ENCODE assay signal across 8 cellular contexts in genomic region chr12:100741084-100741711, GRCh38. TPM values are rescaled to one million over a fixed set of nuclear protein-coding genes. Genes with fewer than 3 reads are reported as not detected.
DNase-seq lines count a peak whose midpoint lies in the region; ATAC-seq and TF ChIP-seq lines count a peak whose summit lies in the region.

No MANE protein-coding gene starts in this region.

- H4K20me1 ChIP-seq in KMS-11 (ENCODE audit: insufficient read depth), result no peaks in the 10 kb centered on the region

- no peak overlapping the region for H3K4me3 ChIP-seq in KMS-11 (IDR thresholded peaks at IDR 0.05; ENCODE audit: insufficient read depth, low read depth, low read length)
- H3K4me3 ChIP-seq in left lung, result no peak overlapping the region

- no peaks in the 10 kb centered on the region for H3K27me3 ChIP-seq in KMS-11 (ENCODE audit: insufficient read depth, low read depth)
- H3K27me3 ChIP-seq in left lung, result no peaks in the 10 kb centered on the region

- H3K4me3 Mint-ChIP-seq in naive thymus-derived CD8-positive, alpha-beta T cell, result no peak overlapping the region

- DNase-seq in NCI-H748 (lab: John Stamatoyannopoulos, UW; ENCODE audit: unreplicated experiment), result peak; percentile 39
- DNase-seq in NCI-H748 treated with DMSO at 0.1 percent for 48 hours (lab: John Stamatoyannopoulos, UW), result no peak
- peak; percentile 22 for DNase-seq in amniotic epithelial cell (ENCODE audit: low read depth)
- no peak for DNase-seq in left lung
- no peak for DNase-seq in SKM-1 treated with dmso at 0.1 percent for 144 hours (lab: John Stamatoyannopoulos, UW; ENCODE audit: unreplicated experiment)
- DNase-seq in activated gamma-delta T cell (lab: John Stamatoyannopoulos, UW), result no peak
- DNase-seq in naive thymus-derived CD8-positive, alpha-beta T cell, result no peak

- peaks cover 0 to 15% (median 5%) of the 10 kb centered on the region in 9 donors for H3K9me3 Mint-ChIP-seq in naive thymus-derived CD8-positive, alpha-beta T cell

- POLR2A ChIA-PET in naive thymus-derived CD8-positive, alpha-beta T cell (lab: Charles Lee), result no interaction called here

- no peak overlapping the region for H3K27ac ChIP-seq in KMS-11
- H3K27ac ChIP-seq in left lung, result no peak overlapping the region

- H3K9ac ChIP-seq in KMS-11, result no peak overlapping the region

- peak; percentile 65 for ATAC-seq in left lung
- no peak for ATAC-seq in naive thymus-derived CD8-positive, alpha-beta T cell

- no peaks in the 10 kb centered on the region for H3K4me1 Mint-ChIP-seq in naive thymus-derived CD8-positive, alpha-beta T cell

- peak; percentile 78 for TF ChIP-seq CTCF in KMS-11 (conservative IDR thresholded peaks at IDR 0.05; ENCODE audit: low read depth, low read length)
- peak; percentile 60 to 65 for TF ChIP-seq CTCF in left lung (IDR thresholded peaks at IDR 0.05)

- peaks cover 0 to 25% (median 5%) of the 10 kb centered on the region in 5 donors for H3K27me3 Mint-ChIP-seq in naive thymus-derived CD8-positive, alpha-beta T cell

- intact Hi-C loops in left lung (cut with DNase I), result no loop called here

- H2AFZ ChIP-seq in KMS-11 (ENCODE audit: low read depth), result no peak overlapping the region

- no peaks in the 10 kb centered on the region for H3K79me2 ChIP-seq in KMS-11 (ENCODE audit: insufficient read depth, low read depth)

- no peak overlapping the region for H3K27ac Mint-ChIP-seq in naive thymus-derived CD8-positive, alpha-beta T cell

- H3K4me1 ChIP-seq in KMS-11 (ENCODE audit: low read depth, poor library complexity, severe bottlenecking), result no peaks in the 10 kb centered on the region
- no peaks in the 10 kb centered on the region for H3K4me1 ChIP-seq in left lung

- H3K9me3 ChIP-seq in left lung, result peaks cover 0 to 4% of the 10 kb centered on the region in 2 donors

- no peak overlapping the region for H3K4me2 ChIP-seq in KMS-11

- no peaks in the 10 kb centered on the region for H3K36me3 ChIP-seq in KMS-11 (ENCODE audit: insufficient read depth)
- H3K36me3 ChIP-seq in left lung, result no peaks in the 10 kb centered on the region

- H3K36me3 Mint-ChIP-seq in naive thymus-derived CD8-positive, alpha-beta T cell, result peaks cover 0 to 5% (median 0%) of the 10 kb centered on the region in 3 donors

RNA-seq across cellular contexts. Expression of gene ANO4, which starts 53.4 kb away (rescaled TPM):
- 1 to 10 TPM in 1 of 2 donors, not detected in 1; 2.0 TPM for total RNA-seq in left lung
- total RNA-seq in naive thymus-derived CD8-positive, alpha-beta T cell, result not detected
- not detected for polyA plus RNA-seq in naive thymus-derived CD8-positive, alpha-beta T cell

Comparison
In these comparisons a context has a peak if more than half of its experiments do, and no peak if none do; other contexts are left out.
1. DNase-seq: peak in NCI-H748 (single experiment) and amniotic epithelial cell (single experiment); none in NCI-H748 treated with DMSO at 0.1 percent for 48 hours (single experiment), left lung (0 of 2), SKM-1 treated with dmso at 0.1 percent for 144 hours (single experiment), activated gamma-delta T cell (single experiment) and naive thymus-derived CD8-positive, alpha-beta T cell (0 of 10).